11 cellular contexts compared by ENCODE assay signal in the genomic region with DNA sequence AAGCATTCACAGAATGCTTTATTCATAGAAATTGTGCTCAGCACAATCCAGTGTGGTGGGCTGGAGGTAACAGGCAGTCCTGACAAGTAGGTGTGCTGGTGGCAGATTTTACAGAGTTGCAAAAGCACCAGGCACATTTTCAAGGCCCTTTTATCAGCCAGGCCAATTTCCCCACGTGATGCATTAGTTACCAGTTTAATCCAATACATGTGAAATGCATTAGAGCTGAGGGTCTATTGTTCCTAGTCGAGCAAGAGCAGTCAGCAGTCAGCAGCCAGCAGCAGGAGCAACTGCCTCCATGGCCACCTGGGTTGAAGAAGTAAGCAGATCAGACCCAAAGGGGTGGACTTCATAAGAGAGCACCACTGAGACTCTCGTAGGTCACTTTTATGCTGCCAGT.
"Had no signal": no experiment of that assay in that cellular context is flagged by ENCODE, and none has a peak within 500 bp of the region (broad histone marks: within the 10 kb centered on the region; RNA-seq: fewer than 3 reads in every experiment).

No MANE protein-coding gene starts in this region.

- H3K36me3 ChIP-seq: esophagus muscularis mucosa, sigmoid colon, upper lobe of right lung had no signal

- H3K27ac ChIP-seq: esophagus muscularis mucosa, hepatocyte, psoas muscle, sigmoid colon, upper lobe of right lung had no signal

- H3K4me3 ChIP-seq: esophagus muscularis mucosa, hepatocyte, psoas muscle, sigmoid colon, upper lobe of right lung had no signal

- DNase-seq: activated CD4-positive, alpha-beta T cell treated with anti-CD3 and anti-CD28 coated beads for 36 hours; activated CD4-positive, alpha-beta T cell treated with anti-CD3 and anti-CD28 coated beads, Interleukin-2, amount 50 U/mL, for 48 hours; effector CD8-positive, alpha-beta T cell; left colon; psoas muscle; sigmoid colon; stimulated activated CD4-positive, alpha-beta T cell treated with anti-CD3 and anti-CD28 coated beads, Interleukin-4, amount 100 ng/mL, for 4 hours; stimulated activated naive B cell treated with anti-CD40 and anti-IgM and Interleukin-4, amounts not matched to agents 10 μg/mL and 1 μg/mL and 100 μg/mL, for 72 hours; upper lobe of right lung had no signal

- H3K27me3 ChIP-seq: esophagus muscularis mucosa, hepatocyte, sigmoid colon, upper lobe of right lung had no signal

- H3K9me3 ChIP-seq: esophagus muscularis mucosa, psoas muscle, sigmoid colon, upper lobe of right lung had no signal

- ATAC-seq: activated CD4-positive, alpha-beta T cell treated with anti-CD3 and anti-CD28 coated beads for 36 hours; left colon; psoas muscle; stimulated activated naive B cell treated with anti-CD40 and anti-IgM and Interleukin-4, amounts not matched to agents 10 μg/mL and 1 μg/mL and 100 μg/mL, for 72 hours; upper lobe of right lung had no signal
